Comparison of ENCODE assay signal across 9 cellular contexts in the genomic region with DNA sequence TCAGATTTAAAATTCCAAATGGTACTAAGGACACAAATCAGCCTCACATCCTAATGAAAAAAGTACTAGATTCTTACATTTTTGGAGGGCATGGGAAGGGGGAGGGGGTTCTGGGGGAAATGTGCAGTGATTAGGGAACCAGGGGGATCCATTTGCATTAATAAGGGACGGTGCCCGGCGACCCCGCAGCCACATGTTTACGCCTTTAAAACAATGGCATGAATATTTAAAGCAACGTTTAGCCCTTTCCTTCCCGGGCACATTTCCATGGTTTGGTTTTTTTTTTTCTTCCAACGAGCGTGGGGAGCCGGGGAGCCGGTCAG. TPM values are rescaled to one million over a fixed set of nuclear protein-coding genes. Genes with fewer than 3 reads are reported as not detected.
DNase-seq lines count a peak whose midpoint lies in the region; ATAC-seq, FAIRE-seq and TF ChIP-seq lines count a peak whose summit lies in the region.
"Had no signal": no experiment of that assay in that cellular context is flagged by ENCODE, and none has a peak within 500 bp of the region (broad histone marks: within the 10 kb centered on the region; RNA-seq: fewer than 3 reads in every experiment).

No MANE protein-coding gene starts in this region.

- peak overlapping the region; percentile 99 for H4K8ac ChIP-seq in mesendoderm (ENCODE audit: low read depth, low read length)

- H3K79me1 ChIP-seq in mesendoderm (ENCODE audit: low read length), result peaks cover 3% of the 10 kb centered on the region

- H2BK15ac ChIP-seq in mesendoderm (replicated peaks; ENCODE audit: low read depth), result no peak overlapping the region

- peak overlapping the region; percentile 100 for H3K18ac ChIP-seq in mesendoderm (ENCODE audit: low read length)

- WGBS in mesendoderm (ENCODE audit: extremely low coverage, insufficient coverage, low lambda C conversion rate), result no CpG with 5 or more reads among the region's 11 CpGs

- H3K27ac ChIP-seq in right atrium auricular region, result peak overlapping the region; percentile 91 to 96
- H3K27ac ChIP-seq in brain microvascular endothelial cell, result peak overlapping the region; percentile 90
- H3K27ac ChIP-seq in mesendoderm (ENCODE audit: low read depth, low read length), result peak overlapping the region; percentile 99
- H3K27ac ChIP-seq in vagina, result peak overlapping the region; percentile 96

- H3K9me3 ChIP-seq in right atrium auricular region (no peaks in the 10 kb centered on the region), vagina (no peaks in the 10 kb centered on the region)

- H3K4me2 ChIP-seq in mesendoderm (ENCODE audit: low read length), result peak overlapping the region; percentile 57

- no peak overlapping the region for H2AK5ac ChIP-seq in mesendoderm (ENCODE audit: low read length)

- TF ChIP-seq CTCF in right atrium auricular region (IDR thresholded peaks at IDR 0.05) (no peak), brain microvascular endothelial cell (IDR thresholded peaks at IDR 0.05; ENCODE audit: low read depth, low read length, missing control alignments) (no peak), vagina (IDR thresholded peaks at IDR 0.05) (no peak), D721Med (IDR thresholded peaks at IDR 0.05; ENCODE audit: insufficient read depth, missing control alignments) (no peak)

- ATAC-seq in left ventricle myocardium superior, result no peak

- TF ChIP-seq POLR2A in vagina (IDR thresholded peaks at IDR 0.05), result no peak

- H2BK120ac ChIP-seq in mesendoderm (ENCODE audit: low read depth, low read length), result peak overlapping the region; percentile 99

- H2BK5ac ChIP-seq in mesendoderm (ENCODE audit: low read length), result peak overlapping the region; percentile 46

- H3K23ac ChIP-seq in mesendoderm (ENCODE audit: low read length), result no peak overlapping the region

- peaks cover 0 to 37% of the 10 kb centered on the region in 2 donors for H3K4me1 ChIP-seq in right atrium auricular region
- H3K4me1 ChIP-seq in mesendoderm (ENCODE audit: control insufficient read depth, low read depth, low read length), result peaks cover 7% of the 10 kb centered on the region
- peaks cover 40% of the 10 kb centered on the region for H3K4me1 ChIP-seq in vagina

- H3K56ac ChIP-seq in mesendoderm (ENCODE audit: low read length), result peak overlapping the region; percentile 92

- FAIRE-seq in D721Med (lab: Jason Lieb, UNC), result no peak
- FAIRE-seq: colon had no signal

- peak overlapping the region; percentile 100 for H3K4ac ChIP-seq in mesendoderm (ENCODE audit: low read depth, low read length)

- H3K9ac ChIP-seq in mesendoderm (ENCODE audit: low read length), result peak overlapping the region; percentile 76

- DNase-seq in right atrium auricular region (ENCODE audit: low spot score), result no peak
- DNase-seq in left ventricle myocardium superior, result no peak
- no peak for DNase-seq in brain microvascular endothelial cell
- DNase-seq in mesendoderm, result peak; percentile 44
- DNase-seq in vagina (ENCODE audit: extremely low spot score in 2 of 2), result no peak
- DNase-seq in mucosa of gallbladder (ENCODE audit: low spot score), result no peak
- no peak for DNase-seq in glomerular visceral epithelial cell (ENCODE audit: extremely low spot score)
- DNase-seq in D721Med (ENCODE audit: insufficient read length, low spot score), result no peak

- H3K36me3 ChIP-seq in right atrium auricular region (no peaks in the 10 kb centered on the region), brain microvascular endothelial cell (replicated peaks) (no peaks in the 10 kb centered on the region), mesendoderm (ENCODE audit: control insufficient read depth, insufficient read depth, low read length) (no peaks in the 10 kb centered on the region), vagina (no peaks in the 10 kb centered on the region)

- intact Hi-C loops in left ventricle myocardium superior (cut with micrococcal nuclease) (no loop called here), vagina (cut with DNase I) (no loop called here)

- peak overlapping the region; percentile 70 to 88 for H3K4me3 ChIP-seq in right atrium auricular region
- peak overlapping the region; percentile 62 for H3K4me3 ChIP-seq in brain microvascular endothelial cell (ENCODE audit: low read depth, low read length)
- H3K4me3 ChIP-seq in mesendoderm (ENCODE audit: low read length), result peak overlapping the region; percentile 76
- H3K4me3 ChIP-seq in vagina, result peak overlapping the region; percentile 73 to 83

- H3K27me3 ChIP-seq in right atrium auricular region (no peaks in the 10 kb centered on the region), brain microvascular endothelial cell (replicated peaks) (peaks cover 14% of the 10 kb centered on the region), mesendoderm (ENCODE audit: insufficient read depth, low read length, poor library complexity) (no peaks in the 10 kb centered on the region), vagina (no peaks in the 10 kb centered on the region)

- H4K5ac ChIP-seq in mesendoderm (ENCODE audit: low read length), result peak overlapping the region; percentile 54

- in situ Hi-C loops in brain microvascular endothelial cell (cut with HindIII; ENCODE audit: low pct_ligation_motif_present, low sequenced_read_pairs), result no loop called here

- H3K79me2 ChIP-seq in mesendoderm (ENCODE audit: control insufficient read depth, insufficient read depth, low read length), result peaks cover 48% of the 10 kb centered on the region

RNA-seq across cellular contexts. Expression of a gene that starts 1.2 kb away (rescaled TPM):
- total RNA-seq in right atrium auricular region (10 to 100 TPM; 20.7 to 22.8 TPM), left ventricle myocardium superior (27.8 TPM), vagina (26.8 TPM), mucosa of gallbladder (35.9 TPM)
- polyA plus RNA-seq in mesendoderm (2013, experiment 1 of 2), result 416 TPM
- 439 TPM for polyA plus RNA-seq in mesendoderm (2013, experiment 2 of 2)

RNA-seq across cellular contexts. Expression of a gene that starts 47.0 kb away (rescaled TPM):
- total RNA-seq in right atrium auricular region (10 to 100 TPM; 44.6 to 89.1 TPM), left ventricle myocardium superior (177 TPM), vagina (15.2 TPM), mucosa of gallbladder (71.2 TPM)
- 10.2 TPM for polyA plus RNA-seq in mesendoderm (2013, experiment 1 of 2)
- 11.0 TPM for polyA plus RNA-seq in mesendoderm (2013, experiment 2 of 2)
